15 cellular contexts compared by ENCODE assay signal in genomic region chr14:21494902-21495762, GRCh38. TPM values are rescaled to one million over a fixed set of nuclear protein-coding genes. Genes with fewer than 3 reads are reported as not detected.
DNase-seq lines count a peak whose midpoint lies in the region; ATAC-seq and TF ChIP-seq lines count a peak whose summit lies in the region.
"Had no signal": no experiment of that assay in that cellular context is flagged by ENCODE, and none has a peak within 500 bp of the region (broad histone marks: within the 10 kb centered on the region; RNA-seq: fewer than 3 reads in every experiment).

No MANE protein-coding gene starts in this region.

- peaks cover 5% of the 10 kb centered on the region; the same call in 1 of the 2 replicates for H4K20me1 ChIP-seq in PC-9 (ENCODE audit: insufficient read depth)

- POLR2A ChIA-PET in PC-9 (lab: Charles Lee; ENCODE audit: unreplicated experiment): no interaction called here

- H3K27ac ChIP-seq in PC-9: peak overlapping the region; percentile 49; the same call in 1 of the 2 replicates
- H3K27ac ChIP-seq: BLaER1, Peyer's patch had no signal

- H3K4me3 ChIP-seq in PC-9 (no peak overlapping the region), fibroblast of mammary gland (ENCODE audit: control insufficient read depth, low read depth, low read length) (no peak overlapping the region)
- H3K4me3 ChIP-seq: BLaER1, Peyer's patch had no signal

- H3K4me2 ChIP-seq in PC-9: no peak overlapping the region
- H3K4me2 ChIP-seq: BLaER1 had no signal

- no peaks in the 10 kb centered on the region for H3K27me3 ChIP-seq in PC-9 (ENCODE audit: insufficient read depth, low read depth)
- H3K27me3 ChIP-seq: BLaER1, Peyer's patch had no signal

- no peaks in the 10 kb centered on the region for H3K27me3 Mint-ChIP-seq in activated naive CD4-positive, alpha-beta T cell treated with anti-CD3 and anti-CD28 coated beads, Interleukin-2, amount 50 U/mL, for 24 hours
- no peaks in the 10 kb centered on the region for H3K27me3 Mint-ChIP-seq in stimulated activated naive B cell treated with anti-CD40 and anti-IgM and Interleukin-4, amounts not matched to agents 10 μg/mL and 1 μg/mL and 100 μg/mL, for 72 hours
- H3K27me3 Mint-ChIP-seq: brain; stimulated activated memory B cell treated with anti-CD40 and anti-IgM and Interleukin-4, amounts not matched to agents 10 μg/mL and 1 μg/mL and 100 μg/mL, for 72 hours had no signal

- H3K4me1 Mint-ChIP-seq in activated naive CD4-positive, alpha-beta T cell treated with anti-CD3 and anti-CD28 coated beads, Interleukin-2, amount 50 U/mL, for 24 hours: peaks cover 17% of the 10 kb centered on the region
- H3K4me1 Mint-ChIP-seq in stimulated activated naive B cell treated with anti-CD40 and anti-IgM and Interleukin-4, amounts not matched to agents 10 μg/mL and 1 μg/mL and 100 μg/mL, for 72 hours: peaks cover 0 to 5% of the 10 kb centered on the region in 2 donors
- H3K4me1 Mint-ChIP-seq: brain; stimulated activated memory B cell treated with anti-CD40 and anti-IgM and Interleukin-4, amounts not matched to agents 10 μg/mL and 1 μg/mL and 100 μg/mL, for 72 hours had no signal

- H3K27ac Mint-ChIP-seq in activated naive CD4-positive, alpha-beta T cell treated with anti-CD3 and anti-CD28 coated beads, Interleukin-2, amount 50 U/mL, for 24 hours: peak overlapping the region; percentile 65
- H3K27ac Mint-ChIP-seq in stimulated activated naive B cell treated with anti-CD40 and anti-IgM and Interleukin-4, amounts not matched to agents 10 μg/mL and 1 μg/mL and 100 μg/mL, for 72 hours: peak overlapping the region; percentile 17
- H3K27ac Mint-ChIP-seq: stimulated activated memory B cell treated with anti-CD40 and anti-IgM and Interleukin-4, amounts not matched to agents 10 μg/mL and 1 μg/mL and 100 μg/mL, for 72 hours had no signal

- TF ChIP-seq CTCF in PC-9 (conservative IDR thresholded peaks at IDR 0.05) (no peak), fibroblast of mammary gland (conservative IDR thresholded peaks at IDR 0.05; ENCODE audit: control insufficient read depth, insufficient read depth, low read depth, low read length) (no peak)

- CTCF ChIA-PET in PC-9 (lab: Charles Lee): no interaction called here

- DNase-seq in activated naive CD4-positive, alpha-beta T cell treated with anti-CD3 and anti-CD28 coated beads, Interleukin-2, amount 50 U/mL, for 16 hours: no peak
- no peak for DNase-seq in PC-9
- peak; percentile 19 for DNase-seq in fibroblast of mammary gland (ENCODE audit: low read depth)
- no peak for DNase-seq in stimulated activated naive B cell treated with anti-CD40 and anti-IgM and Interleukin-4, amounts not matched to agents 10 μg/mL and 1 μg/mL and 100 μg/mL, for 72 hours
- DNase-seq in activated CD4-positive, CD25-positive, alpha-beta regulatory T cell treated with anti-CD3 and anti-CD28 coated beads, Interleukin-2, amount 50 U/mL, for 72 hours: no peak
- no peak for DNase-seq in NCI-H446 (lab: John Stamatoyannopoulos, UW)
- DNase-seq: activated CD8-positive, alpha-beta memory T cell treated with anti-CD3 and anti-CD28 coated beads, Interleukin-2, amount 50 U/mL, for 4 hours; Peyer's patch; posterior cingulate gyrus; stimulated activated CD4-positive, alpha-beta T cell treated with anti-CD3 and anti-CD28 coated beads, Interleukin-2, amount 100 ng/mL, for 24 hours had no signal

- H3K9me3 Mint-ChIP-seq in activated naive CD4-positive, alpha-beta T cell treated with anti-CD3 and anti-CD28 coated beads, Interleukin-2, amount 50 U/mL, for 24 hours: no peaks in the 10 kb centered on the region
- H3K9me3 Mint-ChIP-seq in stimulated activated naive B cell treated with anti-CD40 and anti-IgM and Interleukin-4, amounts not matched to agents 10 μg/mL and 1 μg/mL and 100 μg/mL, for 72 hours: no peaks in the 10 kb centered on the region
- H3K9me3 Mint-ChIP-seq: brain; stimulated activated memory B cell treated with anti-CD40 and anti-IgM and Interleukin-4, amounts not matched to agents 10 μg/mL and 1 μg/mL and 100 μg/mL, for 72 hours had no signal

- H3K4me3 Mint-ChIP-seq in activated naive CD4-positive, alpha-beta T cell treated with anti-CD3 and anti-CD28 coated beads, Interleukin-2, amount 50 U/mL, for 24 hours: no peak overlapping the region
- no peak overlapping the region for H3K4me3 Mint-ChIP-seq in stimulated activated naive B cell treated with anti-CD40 and anti-IgM and Interleukin-4, amounts not matched to agents 10 μg/mL and 1 μg/mL and 100 μg/mL, for 72 hours
- H3K4me3 Mint-ChIP-seq: brain; stimulated activated memory B cell treated with anti-CD40 and anti-IgM and Interleukin-4, amounts not matched to agents 10 μg/mL and 1 μg/mL and 100 μg/mL, for 72 hours had no signal

- no peaks in the 10 kb centered on the region for H3K9me2 ChIP-seq in PC-9 (ENCODE audit: insufficient read depth)

- peaks cover 7% of the 10 kb centered on the region for H3K36me3 Mint-ChIP-seq in activated naive CD4-positive, alpha-beta T cell treated with anti-CD3 and anti-CD28 coated beads, Interleukin-2, amount 50 U/mL, for 24 hours
- H3K36me3 Mint-ChIP-seq in stimulated activated naive B cell treated with anti-CD40 and anti-IgM and Interleukin-4, amounts not matched to agents 10 μg/mL and 1 μg/mL and 100 μg/mL, for 72 hours: peaks cover 29 to 42% of the 10 kb centered on the region in 2 donors

- no peaks in the 10 kb centered on the region for H3K79me2 ChIP-seq in PC-9 (ENCODE audit: low read depth)

- H3K9me3 ChIP-seq in PC-9 (ENCODE audit: insufficient read depth, low read depth): no peaks in the 10 kb centered on the region
- H3K9me3 ChIP-seq: BLaER1, Peyer's patch had no signal

- H3F3A ChIP-seq in PC-9 (ENCODE audit: insufficient read depth, low read depth): peaks cover 5% of the 10 kb centered on the region; the same call in 1 of the 2 replicates

- ATAC-seq in stimulated activated naive B cell treated with anti-CD40 and anti-IgM and Interleukin-4, amounts not matched to agents 10 μg/mL and 1 μg/mL and 100 μg/mL, for 72 hours (replicated peaks): no peak
- ATAC-seq in GM21723 (IDR thresholded peaks at IDR 0.05; ENCODE audit: unreplicated experiment): no peak
- ATAC-seq: stimulated activated memory B cell treated with anti-CD40 and anti-IgM and Interleukin-4, amounts not matched to agents 10 μg/mL and 1 μg/mL and 100 μg/mL, for 72 hours had no signal

- BruUV-seq in PC-9 (replicated peaks; lab: Mats Ljungman, UMichigan): no TSS peak

- intact Hi-C loops in PC-9 (cut with micrococcal nuclease; ENCODE audit: unreplicated experiment): no loop called here

- H3K36me3 ChIP-seq in PC-9 (ENCODE audit: low read depth): no peaks in the 10 kb centered on the region; the same call in 1 of the 2 replicates

- H3K4me1 ChIP-seq in PC-9 (replicated peaks; ENCODE audit: insufficient read depth): no peaks in the 10 kb centered on the region
- H3K4me1 ChIP-seq: BLaER1, Peyer's patch had no signal

- no peak overlapping the region for H2AFZ ChIP-seq in PC-9

RNA-seq across cellular contexts. Expression of gene METTL3, which starts 16.0 kb away (rescaled TPM):
- total RNA-seq in PC-9 (2021): 27.9 and 30.7 TPM in 2 replicates

RNA-seq across cellular contexts. Expression of gene TOX4, which starts 18.1 kb away (rescaled TPM):
- total RNA-seq in PC-9 (2021): 32.9 and 50.6 TPM in 2 replicates

RNA-seq across cellular contexts. Expression of gene RAB2B, which starts 18.4 kb away (rescaled TPM):
- total RNA-seq in PC-9 (2021): 12.2 and 12.8 TPM in 2 replicates

RNA-seq across cellular contexts. Expression of gene SALL2, which starts 31.0 kb away (rescaled TPM):
- total RNA-seq in PC-9 (2021): 10.3 and 10.9 TPM in 2 replicates

RNA-seq across cellular contexts. Expression of gene CHD8, which starts 39.2 kb away (rescaled TPM):
- 57.3 and 58.7 TPM in 2 replicates for total RNA-seq in PC-9 (2021)
